10 cellular contexts compared by ENCODE assay signal in the genomic region with DNA sequence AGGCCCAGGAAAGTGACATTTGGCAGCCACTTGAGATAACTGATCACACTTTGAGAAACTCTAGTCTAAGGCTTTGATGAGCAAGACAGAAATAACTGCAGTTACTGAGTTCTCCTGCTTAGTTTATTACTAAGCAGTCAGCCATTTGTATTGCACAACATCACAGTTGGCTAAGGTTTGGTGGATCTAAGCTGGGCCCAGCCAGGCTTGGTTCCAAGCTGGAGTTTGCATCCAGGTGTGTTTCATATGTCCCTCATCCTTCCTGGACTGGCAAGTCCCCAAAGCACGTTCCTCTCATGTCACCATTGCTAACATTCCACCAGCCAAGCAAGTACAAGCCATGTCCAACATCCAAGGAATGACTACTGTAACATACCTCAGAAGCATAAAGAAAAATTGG.
A peak's percentile ranks its signal among the peaks of the same experiment; 100 is the strongest.
DNase-seq lines count a peak whose midpoint lies in the region; ATAC-seq, FAIRE-seq and TF ChIP-seq lines count a peak whose summit lies in the region.
"Had no signal": no experiment of that assay in that cellular context is flagged by ENCODE, and none has a peak within 500 bp of the region (broad histone marks: within the 10 kb centered on the region; RNA-seq: fewer than 3 reads in every experiment).

No MANE protein-coding gene starts in this region.

- no peak overlapping the region for H3K4me3 ChIP-seq in neural progenitor cell
- no peak overlapping the region for H3K4me3 ChIP-seq in CD8-positive, alpha-beta T cell (ENCODE audit: low read depth, low read length)
- no peak overlapping the region for H3K4me3 ChIP-seq in naive thymus-derived CD4-positive, alpha-beta T cell (ENCODE audit: low read length)

- no peak overlapping the region for H3K4me2 ChIP-seq in neural progenitor cell

- H3K36me3 ChIP-seq in neural progenitor cell = no peaks in the 10 kb centered on the region
- H3K36me3 ChIP-seq in CD8-positive, alpha-beta T cell (ENCODE audit: insufficient read depth, low read length) = no peaks in the 10 kb centered on the region
- no peaks in the 10 kb centered on the region for H3K36me3 ChIP-seq in naive thymus-derived CD4-positive, alpha-beta T cell (ENCODE audit: control insufficient read depth in 2 of 3, insufficient read depth in 3 of 3, low read length in 3 of 3)

- H3K9me3 ChIP-seq in neural progenitor cell (ENCODE audit: low read depth) = no peaks in the 10 kb centered on the region
- no peaks in the 10 kb centered on the region for H3K9me3 ChIP-seq in CD8-positive, alpha-beta T cell (ENCODE audit: low read length)
- H3K9me3 ChIP-seq in naive thymus-derived CD4-positive, alpha-beta T cell (ENCODE audit: control insufficient read depth in 2 of 3, low read length in 3 of 3) = no peaks in the 10 kb centered on the region

- H3K27me3 ChIP-seq in neural progenitor cell = no peaks in the 10 kb centered on the region
- H3K27me3 ChIP-seq in CD8-positive, alpha-beta T cell (ENCODE audit: insufficient read depth, low read length) = no peaks in the 10 kb centered on the region
- H3K27me3 ChIP-seq in naive thymus-derived CD4-positive, alpha-beta T cell (ENCODE audit: control insufficient read depth in 2 of 2, insufficient read depth in 2 of 2, low read length in 2 of 2) = no peaks in the 10 kb centered on the region

- TF ChIP-seq CTCF in D721Med (IDR thresholded peaks at IDR 0.05; ENCODE audit: insufficient read depth, missing control alignments) (no peak), neural progenitor cell (IDR thresholded peaks at IDR 0.05) (no peak)
- TF ChIP-seq CTCF in CD8-positive, alpha-beta T cell (IDR thresholded peaks at IDR 0.05) = no peak

- peaks cover 19% of the 10 kb centered on the region for H3K4me1 ChIP-seq in neural progenitor cell
- no peaks in the 10 kb centered on the region for H3K4me1 ChIP-seq in CD8-positive, alpha-beta T cell (ENCODE audit: insufficient read depth, low read length)
- no peaks in the 10 kb centered on the region for H3K4me1 ChIP-seq in naive thymus-derived CD4-positive, alpha-beta T cell (ENCODE audit: control insufficient read depth in 2 of 2, insufficient read depth in 2 of 2, low read length in 2 of 2)

- peaks cover 3% of the 10 kb centered on the region for H3K27me3 Mint-ChIP-seq in neural progenitor cell (ENCODE audit: insufficient read depth, low read depth)
- H3K27me3 Mint-ChIP-seq in CD8-positive, alpha-beta T cell (ENCODE audit: low read depth) = peaks cover 16% of the 10 kb centered on the region
- peaks cover 6 to 21% (median 11%) of the 10 kb centered on the region in 5 donors for H3K27me3 Mint-ChIP-seq in naive thymus-derived CD4-positive, alpha-beta T cell

- peaks cover 24% of the 10 kb centered on the region for H3K4me1 Mint-ChIP-seq in neural progenitor cell
- H3K4me1 Mint-ChIP-seq in CD8-positive, alpha-beta T cell (ENCODE audit: low read depth) = no peaks in the 10 kb centered on the region
- no peaks in the 10 kb centered on the region for H3K4me1 Mint-ChIP-seq in naive thymus-derived CD4-positive, alpha-beta T cell

- H3K9ac ChIP-seq in neural progenitor cell = no peak overlapping the region

- no peak for ATAC-seq in CD8-positive, alpha-beta T cell
- ATAC-seq in naive thymus-derived CD4-positive, alpha-beta T cell = no peak

- H3K27ac Mint-ChIP-seq in neural progenitor cell = peak overlapping the region; percentile 46
- no peak overlapping the region for H3K27ac Mint-ChIP-seq in CD8-positive, alpha-beta T cell
- no peak overlapping the region for H3K27ac Mint-ChIP-seq in naive thymus-derived CD4-positive, alpha-beta T cell

- peak; percentile 82 for FAIRE-seq in D721Med (lab: Jason Lieb, UNC)

- no peaks in the 10 kb centered on the region for H4K20me1 ChIP-seq in neural progenitor cell (ENCODE audit: low read depth)

- H3K79me2 ChIP-seq in neural progenitor cell (ENCODE audit: low read depth) = no peaks in the 10 kb centered on the region

- POLR2A ChIA-PET in CD8-positive, alpha-beta T cell (lab: Charles Lee) = no interaction called here
- POLR2A ChIA-PET in naive thymus-derived CD4-positive, alpha-beta T cell (lab: Charles Lee) = no interaction called here

- CTCF ChIA-PET in CD8-positive, alpha-beta T cell (lab: Charles Lee) = interaction anchor here (1.0 kb wide), 1 partner anchor 30 kb away, joined by 4 read pairs; no protein-coding TSS in a partner anchor
- CTCF ChIA-PET in naive thymus-derived CD4-positive, alpha-beta T cell (lab: Charles Lee) = no interaction called here

- peaks cover 11% of the 10 kb centered on the region for H3F3A ChIP-seq in neural progenitor cell (ENCODE audit: low read depth)

- no peak for DNase-seq in D721Med (ENCODE audit: insufficient read length, low spot score)
- DNase-seq in MV-4-11 (lab: John Stamatoyannopoulos, UW) = peak; percentile 36
- DNase-seq in epithelial cell of prostate (ENCODE audit: low read depth, low spot score) = peak; percentile 91
- DNase-seq in neural progenitor cell (ENCODE audit: low spot score) = no peak
- DNase-seq in CD8-positive, alpha-beta T cell = no peak
- no peak for DNase-seq in naive thymus-derived CD4-positive, alpha-beta T cell
- DNase-seq in DMS79 treated with DMSO at 0.1 percent for 48 hours (lab: John Stamatoyannopoulos, UW) = no peak
- DNase-seq in SW480 (ENCODE audit: low spot score) = no peak
- DNase-seq: foreskin melanocyte, T-helper 2 cell had no signal

- H3K36me3 Mint-ChIP-seq in neural progenitor cell = no peaks in the 10 kb centered on the region
- no peaks in the 10 kb centered on the region for H3K36me3 Mint-ChIP-seq in CD8-positive, alpha-beta T cell
- H3K36me3 Mint-ChIP-seq in naive thymus-derived CD4-positive, alpha-beta T cell = no peaks in the 10 kb centered on the region

- H3K9me3 Mint-ChIP-seq in neural progenitor cell = no peaks in the 10 kb centered on the region
- no peaks in the 10 kb centered on the region for H3K9me3 Mint-ChIP-seq in CD8-positive, alpha-beta T cell
- H3K9me3 Mint-ChIP-seq in naive thymus-derived CD4-positive, alpha-beta T cell = no peaks in the 10 kb centered on the region

- H2AFZ ChIP-seq in neural progenitor cell (replicated peaks) = no peak overlapping the region

- H3K27ac ChIP-seq in epithelial cell of prostate = peak overlapping the region; percentile 64
- no peak overlapping the region for H3K27ac ChIP-seq in neural progenitor cell
- H3K27ac ChIP-seq in CD8-positive, alpha-beta T cell (ENCODE audit: low read depth, low read length) = no peak overlapping the region
- H3K27ac ChIP-seq in naive thymus-derived CD4-positive, alpha-beta T cell (ENCODE audit: low read depth, low read length) = no peak overlapping the region

- intact Hi-C loops in CD8-positive, alpha-beta T cell (cut with DNase I, micrococcal nuclease) = no loop called here
- intact Hi-C loops in naive thymus-derived CD4-positive, alpha-beta T cell (cut with micrococcal nuclease) = no loop called here

- H3K4me3 Mint-ChIP-seq in neural progenitor cell = no peak overlapping the region
- H3K4me3 Mint-ChIP-seq in CD8-positive, alpha-beta T cell = no peak overlapping the region
- H3K4me3 Mint-ChIP-seq in naive thymus-derived CD4-positive, alpha-beta T cell = no peak overlapping the region

Comparison
In these comparisons a context has a peak if more than half of its experiments do, and no peak if none do; other contexts are left out.
1. DNase-seq: peak in MV-4-11 (single experiment) and epithelial cell of prostate (single experiment); none in D721Med (single experiment), neural progenitor cell (single experiment), CD8-positive, alpha-beta T cell (0 of 7), naive thymus-derived CD4-positive, alpha-beta T cell (0 of 9), DMS79 treated with DMSO at 0.1 percent for 48 hours (single experiment) and SW480 (single experiment).